20 cellular contexts compared by ENCODE assay signal in the genomic region with DNA sequence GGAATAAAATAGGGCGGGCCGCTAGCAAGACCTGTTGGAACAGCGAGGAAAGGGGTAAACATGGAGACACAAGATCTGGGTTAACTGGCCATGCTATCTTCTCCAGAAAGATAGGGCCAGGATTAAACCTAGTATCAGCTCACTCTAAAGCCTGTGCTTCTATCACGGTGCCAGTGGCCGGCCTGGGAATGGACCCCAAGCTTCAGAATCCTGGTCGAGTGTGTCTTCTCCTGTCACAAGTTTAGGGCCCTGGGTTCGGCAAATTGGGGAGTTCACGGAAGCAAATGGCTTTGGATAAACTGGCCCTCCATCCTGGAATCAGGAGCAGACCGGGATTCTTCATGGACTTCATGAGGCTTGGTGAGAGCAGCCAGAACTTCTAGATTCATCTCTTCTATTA.
DNase-seq lines count a peak whose midpoint lies in the region; ATAC-seq, FAIRE-seq and TF ChIP-seq lines count a peak whose summit lies in the region.
"Had no signal": no experiment of that assay in that cellular context is flagged by ENCODE, and none has a peak within 500 bp of the region (broad histone marks: within the 10 kb centered on the region; RNA-seq: fewer than 3 reads in every experiment).

No MANE protein-coding gene starts in this region.

- no peak overlapping the region for H3K23ac ChIP-seq in H1 (ENCODE audit: insufficient read length)
- H3K23ac ChIP-seq in neuronal stem cell (ENCODE audit: low read depth, low read length, poor library complexity), result no peak overlapping the region

- TF ChIP-seq EP300 in H1 (IDR thresholded peaks at IDR 0.05; ENCODE audit: borderline replicate concordance in 1 of 2, low read depth in 2 of 2, low read length in 2 of 2), result no peak

- H3K79me1 ChIP-seq in H1 (ENCODE audit: low read depth, low read length), result no peaks in the 10 kb centered on the region; the same call in 1 of the 2 replicates
- no peaks in the 10 kb centered on the region for H3K79me1 ChIP-seq in neuronal stem cell (ENCODE audit: low read depth, low read length)

- no peak overlapping the region for H2BK15ac ChIP-seq in H1 (ENCODE audit: low read length)
- H2BK15ac ChIP-seq in neuronal stem cell (ENCODE audit: low read length), result no peak overlapping the region

- POLR2A ChIA-PET in activated CD4-positive, alpha-beta memory T cell treated with anti-CD3 and anti-CD28 coated beads for 36 hours (lab: Charles Lee), result no interaction called here
- POLR2A ChIA-PET in activated CD4-positive, alpha-beta memory T cell treated with anti-CD3 and anti-CD28 coated beads, Interleukin-2, amount 10 ng/mL, durations not matched to agents 7 days and 5 days (lab: Charles Lee), result no interaction called here
- POLR2A ChIA-PET in H1 (lab: Charles Lee; ENCODE audit: partially characterized antibody), result no interaction called here

- no peak for TF ChIP-seq RAD21 in H1 (IDR thresholded peaks at IDR 0.05 in 1 of 2, conservative IDR thresholded peaks at IDR 0.05 in 1 of 2; ENCODE audit: low read depth in 2 of 2, low read length in 2 of 2)

- CTCF ChIA-PET in activated CD4-positive, alpha-beta memory T cell treated with anti-CD3 and anti-CD28 coated beads for 36 hours (lab: Charles Lee), result interaction anchor here (1.8 kb wide), 1 partner anchor 21 kb away, joined by 5 read pairs; no protein-coding TSS in a partner anchor
- CTCF ChIA-PET in activated CD4-positive, alpha-beta memory T cell treated with anti-CD3 and anti-CD28 coated beads, Interleukin-2, amount 10 ng/mL, durations not matched to agents 7 days and 5 days (lab: Charles Lee), result no interaction called here
- CTCF ChIA-PET in H1 (lab: Charles Lee; ENCODE audit: partially characterized antibody), result interaction anchor here (0.9 to 1.3 kb wide), 3 partner anchors 22 to 70 kb away, joined by 3 to 5 read pairs (median 4); no protein-coding TSS in a partner anchor

- TF ChIP-seq CTCF in Loucy (conservative IDR thresholded peaks at IDR 0.05; ENCODE audit: low read length), result no peak
- no peak for TF ChIP-seq CTCF in H1 (IDR thresholded peaks at IDR 0.05; ENCODE audit: control extremely low read depth in 1 of 3, insufficient read depth in 1 of 3, low read depth in 1 of 3, low read length in 3 of 3)

- H3K4me3 Mint-ChIP-seq in activated CD4-positive, alpha-beta memory T cell treated with anti-CD3 and anti-CD28 coated beads for 36 hours, result no peak overlapping the region
- no peak overlapping the region for H3K4me3 Mint-ChIP-seq in activated CD4-positive, alpha-beta memory T cell treated with anti-CD3 and anti-CD28 coated beads, Interleukin-2, amount 10 ng/mL, durations not matched to agents 7 days and 5 days
- H3K4me3 Mint-ChIP-seq in stimulated activated effector memory CD8-positive, alpha-beta T cell treated with anti-CD3 and anti-CD28 coated beads, Interleukin-12 subunit alpha, Interleukin-12 subunit beta, amount 100 ng/mL, for 72 hours, result no peak overlapping the region
- H3K4me3 Mint-ChIP-seq: brain had no signal

- H3K9ac ChIP-seq in Loucy (ENCODE audit: low read depth, low read length, poor library complexity, severe bottlenecking), result peak overlapping the region; percentile 48
- H3K9ac ChIP-seq in H1 (replicated peaks in 1 of 4; ENCODE audit: extremely low read depth in 1 of 4, low read depth in 3 of 4, low read length in 3 of 4), result no peak overlapping the region
- no peak overlapping the region for H3K9ac ChIP-seq in neuronal stem cell (ENCODE audit: low read depth, low read length, poor library complexity)
- H3K9ac ChIP-seq: SK-N-SH had no signal

- no peaks in the 10 kb centered on the region for H3K79me2 ChIP-seq in Loucy (ENCODE audit: insufficient read depth, low read length)
- no peaks in the 10 kb centered on the region for H3K79me2 ChIP-seq in H1 (ENCODE audit: control insufficient read depth in 1 of 2, insufficient read depth in 2 of 2, low read length in 2 of 2)

- H2AK5ac ChIP-seq in H1 (ENCODE audit: low read depth, low read length) (no peak overlapping the region), neuronal stem cell (ENCODE audit: low read depth, low read length) (no peak overlapping the region)

- H3K4me3 ChIP-seq in Loucy (ENCODE audit: low read length, poor library complexity, severe bottlenecking) (peak overlapping the region; percentile 50), H1 (ENCODE audit: extremely low read depth in 1 of 4, insufficient read depth in 2 of 4, low read depth in 3 of 4, low read length in 4 of 4) (no peak overlapping the region), neuronal stem cell (ENCODE audit: low read length in 2 of 2) (no peak overlapping the region)
- H3K4me3 ChIP-seq: heart right ventricle, ovary, skin epidermis, vagina had no signal

- 85% methylated on average over 9 of the region's 9 CpGs; no CpG with 5 or more reads in 1 of the 2 experiments for WGBS in H1 (ENCODE audit: extremely low coverage in 1 of 2, insufficient coverage in 1 of 2, insufficient read length in 1 of 2, insufficient replicate concordance in 2 of 2, low coverage in 1 of 2, low lambda C conversion rate in 2 of 2, missing lambda C conversion rate in 1 of 2), 2 experiments
- WGBS in neuronal stem cell (ENCODE audit: extremely low coverage in 2 of 2, insufficient read length in 2 of 2, insufficient replicate concordance in 1 of 2), 2 donors, result no CpG with 5 or more reads among the region's 9 CpGs

- no peaks in the 10 kb centered on the region for H3K27me3 Mint-ChIP-seq in activated CD4-positive, alpha-beta memory T cell treated with anti-CD3 and anti-CD28 coated beads for 36 hours
- H3K27me3 Mint-ChIP-seq in activated CD4-positive, alpha-beta memory T cell treated with anti-CD3 and anti-CD28 coated beads, Interleukin-2, amount 10 ng/mL, durations not matched to agents 7 days and 5 days, result no peaks in the 10 kb centered on the region

- intact Hi-C loops in activated CD4-positive, alpha-beta memory T cell treated with anti-CD3 and anti-CD28 coated beads for 36 hours (cut with micrococcal nuclease), result no loop called here

- no peaks in the 10 kb centered on the region for H3K9me3 Mint-ChIP-seq in activated CD4-positive, alpha-beta memory T cell treated with anti-CD3 and anti-CD28 coated beads for 36 hours
- H3K9me3 Mint-ChIP-seq in activated CD4-positive, alpha-beta memory T cell treated with anti-CD3 and anti-CD28 coated beads, Interleukin-2, amount 10 ng/mL, durations not matched to agents 7 days and 5 days, result no peaks in the 10 kb centered on the region
- H3K9me3 Mint-ChIP-seq in stimulated activated effector memory CD8-positive, alpha-beta T cell treated with anti-CD3 and anti-CD28 coated beads, Interleukin-12 subunit alpha, Interleukin-12 subunit beta, amount 100 ng/mL, for 72 hours, result no peaks in the 10 kb centered on the region

- H4K5ac ChIP-seq in H1 (ENCODE audit: insufficient read length, low read depth, low read length), result no peak overlapping the region

- no peaks in the 10 kb centered on the region for H3F3A ChIP-seq in Loucy (ENCODE audit: low read depth)

- no peak for DNase-seq in activated CD4-positive, alpha-beta memory T cell treated with anti-CD3 and anti-CD28 coated beads for 36 hours
- no peak for DNase-seq in activated CD4-positive, alpha-beta memory T cell treated with anti-CD3 and anti-CD28 coated beads, Interleukin-2, amount 10 ng/mL, durations not matched to agents 7 days and 5 days
- DNase-seq in H1 (ENCODE audit: low read depth in 1 of 2, low spot score in 2 of 2) (no peak), DMS53 treated with DMSO at 0.1 percent for 48 hours (lab: John Stamatoyannopoulos, UW; ENCODE audit: unreplicated experiment) (no peak), neuronal stem cell (ENCODE audit: low spot score) (no peak)
- DNase-seq in stimulated activated effector memory CD8-positive, alpha-beta T cell treated with anti-CD3 and anti-CD28 coated beads, Interleukin-12 subunit alpha, Interleukin-12 subunit beta, amount 100 ng/mL, for 72 hours (ENCODE audit: low spot score in 2 of 2), result no peak
- DNase-seq: activated CD8-positive, alpha-beta memory T cell treated with anti-CD3 and anti-CD28 coated beads for 24 hours; activated gamma-delta T cell treated with Interleukin-2 at 50 U/mL for 16 hours; heart right ventricle; islet precursor cell; NCI-H1092; ovary; SK-N-SH had no signal

- no peak for TF ChIP-seq POLR2A in H1 (IDR thresholded peaks at IDR 0.05; ENCODE audit: control extremely low read depth in 1 of 2, low read depth in 2 of 2, low read length in 2 of 2)

- peak overlapping the region; percentile 23 for H3K27ac Mint-ChIP-seq in activated CD4-positive, alpha-beta memory T cell treated with anti-CD3 and anti-CD28 coated beads for 36 hours
- no peak overlapping the region for H3K27ac Mint-ChIP-seq in activated CD4-positive, alpha-beta memory T cell treated with anti-CD3 and anti-CD28 coated beads, Interleukin-2, amount 10 ng/mL, durations not matched to agents 7 days and 5 days
- peak overlapping the region; percentile 83 for H3K27ac Mint-ChIP-seq in stimulated activated effector memory CD8-positive, alpha-beta T cell treated with anti-CD3 and anti-CD28 coated beads, Interleukin-12 subunit alpha, Interleukin-12 subunit beta, amount 100 ng/mL, for 72 hours
- H3K27ac Mint-ChIP-seq: brain had no signal

- no peaks in the 10 kb centered on the region for H3K9me3 ChIP-seq in Loucy (ENCODE audit: insufficient read depth, low read depth, low read length)
- H3K9me3 ChIP-seq in H1 (ENCODE audit: insufficient read depth in 2 of 2, low read depth in 1 of 2, low read length in 1 of 2), result no peaks in the 10 kb centered on the region
- no peaks in the 10 kb centered on the region for H3K9me3 ChIP-seq in neuronal stem cell (replicated peaks in 1 of 2; ENCODE audit: control insufficient read depth in 2 of 2, insufficient read depth in 1 of 2, low read depth in 1 of 2, low read length in 2 of 2)
- H3K9me3 ChIP-seq: heart right ventricle, ovary, SK-N-SH, vagina had no signal

- no peak overlapping the region for H2BK5ac ChIP-seq in H1 (ENCODE audit: low read depth, low read length)
- H2BK5ac ChIP-seq in neuronal stem cell (ENCODE audit: low read length), result no peak overlapping the region

- H2BK20ac ChIP-seq in H1 (ENCODE audit: low read length), result no peak overlapping the region

- H3K4me1 Mint-ChIP-seq in activated CD4-positive, alpha-beta memory T cell treated with anti-CD3 and anti-CD28 coated beads for 36 hours (ENCODE audit: low read depth), result peaks cover 73% of the 10 kb centered on the region
- H3K4me1 Mint-ChIP-seq in activated CD4-positive, alpha-beta memory T cell treated with anti-CD3 and anti-CD28 coated beads, Interleukin-2, amount 10 ng/mL, durations not matched to agents 7 days and 5 days, result peaks cover 32% of the 10 kb centered on the region
- peaks cover 74% of the 10 kb centered on the region for H3K4me1 Mint-ChIP-seq in stimulated activated effector memory CD8-positive, alpha-beta T cell treated with anti-CD3 and anti-CD28 coated beads, Interleukin-12 subunit alpha, Interleukin-12 subunit beta, amount 100 ng/mL, for 72 hours

- no peak overlapping the region for H3K56ac ChIP-seq in H1 (replicated peaks; ENCODE audit: insufficient read length, low read depth, low read length)

- H3K23me2 ChIP-seq in H1 (ENCODE audit: low read depth, low read length), result no peaks in the 10 kb centered on the region

- H3K27me3 ChIP-seq in Loucy (ENCODE audit: insufficient read depth, low read length, poor library complexity, severe bottlenecking), result no peaks in the 10 kb centered on the region
- no peaks in the 10 kb centered on the region for H3K27me3 ChIP-seq in H1 (replicated peaks in 1 of 4; ENCODE audit: control insufficient read depth in 3 of 4, extremely low read depth in 1 of 4, insufficient read depth in 3 of 4, low read length in 3 of 4)
- no peaks in the 10 kb centered on the region for H3K27me3 ChIP-seq in neuronal stem cell (ENCODE audit: control insufficient read depth in 3 of 3, insufficient read depth in 3 of 3, low read depth in 1 of 3, low read length in 3 of 3)
- H3K27me3 ChIP-seq: heart right ventricle, ovary, vagina had no signal

- H3K18ac ChIP-seq in H1 (ENCODE audit: extremely low read depth, low read length), result no peak overlapping the region
- H3K18ac ChIP-seq in neuronal stem cell (ENCODE audit: low read length), result no peak overlapping the region

- H2BK12ac ChIP-seq in H1 (ENCODE audit: low read depth, low read length), result no peak overlapping the region
- H2BK12ac ChIP-seq in neuronal stem cell (ENCODE audit: low read length), result no peak overlapping the region

- H3K36me3 Mint-ChIP-seq in activated CD4-positive, alpha-beta memory T cell treated with anti-CD3 and anti-CD28 coated beads for 36 hours, result peaks cover 39% of the 10 kb centered on the region
- peaks cover 74% of the 10 kb centered on the region for H3K36me3 Mint-ChIP-seq in activated CD4-positive, alpha-beta memory T cell treated with anti-CD3 and anti-CD28 coated beads, Interleukin-2, amount 10 ng/mL, durations not matched to agents 7 days and 5 days (ENCODE audit: low read depth)
- H3K36me3 Mint-ChIP-seq in stimulated activated effector memory CD8-positive, alpha-beta T cell treated with anti-CD3 and anti-CD28 coated beads, Interleukin-12 subunit alpha, Interleukin-12 subunit beta, amount 100 ng/mL, for 72 hours, result peaks cover 97% of the 10 kb centered on the region
- H3K36me3 Mint-ChIP-seq: brain had no signal

- peaks cover 31% of the 10 kb centered on the region for H3K4me1 ChIP-seq in Loucy (ENCODE audit: insufficient read depth, low read length, poor library complexity, severe bottlenecking)
- H3K4me1 ChIP-seq in H1 (replicated peaks in 1 of 4; ENCODE audit: control insufficient read depth in 3 of 4, insufficient read depth in 4 of 4, low read length in 3 of 4), result peaks cover 0 to 2% (median 0%) of the 10 kb centered on the region in 4 experiments; a peak in 1 of 7 replicates
- no peaks in the 10 kb centered on the region for H3K4me1 ChIP-seq in neuronal stem cell (ENCODE audit: control insufficient read depth in 2 of 2, insufficient read depth in 1 of 2, low read depth in 1 of 2, low read length in 2 of 2)

- no peak for ATAC-seq in stimulated activated effector memory CD8-positive, alpha-beta T cell treated with anti-CD3 and anti-CD28 coated beads, Interleukin-12 subunit alpha, Interleukin-12 subunit beta, amount 100 ng/mL, for 72 hours
- no peak for ATAC-seq in GM18511 (IDR thresholded peaks at IDR 0.05; ENCODE audit: unreplicated experiment)

- H2BK120ac ChIP-seq in H1 (replicated peaks; ENCODE audit: low read depth, low read length) (no peak overlapping the region), neuronal stem cell (ENCODE audit: low read depth, low read length) (no peak overlapping the region)

- H4K20me1 ChIP-seq in Loucy (ENCODE audit: insufficient read depth, low read length, poor library complexity, severe bottlenecking) (peaks cover 4% of the 10 kb centered on the region), H1 (replicated peaks in 1 of 2; ENCODE audit: control insufficient read depth in 1 of 2, insufficient read depth in 2 of 2, low read length in 2 of 2) (no peaks in the 10 kb centered on the region)

- H2AFZ ChIP-seq in Loucy (ENCODE audit: low read length) (no peak overlapping the region), H1 (ENCODE audit: low read length) (no peak overlapping the region), neuronal stem cell (ENCODE audit: low read length) (no peak overlapping the region)

- H3K9me2 ChIP-seq in Loucy (replicated peaks; ENCODE audit: low read depth, low read length), result no peaks in the 10 kb centered on the region
- H3K9me2 ChIP-seq: SK-N-SH had no signal

- H3K36me3 ChIP-seq in Loucy (ENCODE audit: insufficient read depth, low read length), result peaks cover 42% of the 10 kb centered on the region; the same call in 1 of the 2 replicates
- no peaks in the 10 kb centered on the region for H3K36me3 ChIP-seq in H1 (ENCODE audit: control insufficient read depth in 2 of 4, insufficient read depth in 4 of 4, low read length in 3 of 4)
- no peaks in the 10 kb centered on the region for H3K36me3 ChIP-seq in neuronal stem cell (replicated peaks in 1 of 2; ENCODE audit: control insufficient read depth in 2 of 2, insufficient read depth in 2 of 2, low read length in 2 of 2)
- H3K36me3 ChIP-seq: ovary had no signal

- H3K27ac ChIP-seq in H1 (ENCODE audit: low read depth, low read length) (no peak overlapping the region), neuronal stem cell (replicated peaks; ENCODE audit: low read length) (no peak overlapping the region)
- H3K27ac ChIP-seq: ovary, vagina had no signal

- H3K14ac ChIP-seq in H1 (ENCODE audit: insufficient read length), result no peak overlapping the region
- H3K14ac ChIP-seq in neuronal stem cell (ENCODE audit: low read length), result no peak overlapping the region

- peak overlapping the region; percentile 63 for H3K4me2 ChIP-seq in Loucy (ENCODE audit: low read depth, low read length, poor library complexity, severe bottlenecking)
- no peak overlapping the region for H3K4me2 ChIP-seq in H1 (ENCODE audit: insufficient read depth in 1 of 2, low read depth in 2 of 2, low read length in 2 of 2)
- no peak overlapping the region for H3K4me2 ChIP-seq in neuronal stem cell (ENCODE audit: insufficient read depth, low read length, poor library complexity, severe bottlenecking)
- H3K4me2 ChIP-seq: SK-N-SH had no signal

- no peak for FAIRE-seq in H1 (lab: Jason Lieb, UNC)
- FAIRE-seq: A204.1, TTC549 had no signal

- H3K4ac ChIP-seq in H1 (replicated peaks; ENCODE audit: insufficient read length, low read depth, low read length), result no peak overlapping the region
- no peak overlapping the region for H3K4ac ChIP-seq in neuronal stem cell (ENCODE audit: low read length)

- H4K8ac ChIP-seq in H1 (ENCODE audit: extremely low read depth, insufficient read depth, low read length), result 0 out of 2 replicates have a peak overlapping the region, but pooled peaks have one; percentile 31
- no peak overlapping the region for H4K8ac ChIP-seq in neuronal stem cell (ENCODE audit: low read depth, low read length)

- H4K91ac ChIP-seq in H1 (replicated peaks; ENCODE audit: insufficient read length, low read length) (no peak overlapping the region), neuronal stem cell (ENCODE audit: low read depth, low read length, poor library complexity) (no peak overlapping the region)
